Comparison of ENCODE assay signal across 1 cellular context in genomic region chr12:105107497-105108371, GRCh38.
TF ChIP-seq lines count a peak whose summit lies in the region.

A gene with protein sequence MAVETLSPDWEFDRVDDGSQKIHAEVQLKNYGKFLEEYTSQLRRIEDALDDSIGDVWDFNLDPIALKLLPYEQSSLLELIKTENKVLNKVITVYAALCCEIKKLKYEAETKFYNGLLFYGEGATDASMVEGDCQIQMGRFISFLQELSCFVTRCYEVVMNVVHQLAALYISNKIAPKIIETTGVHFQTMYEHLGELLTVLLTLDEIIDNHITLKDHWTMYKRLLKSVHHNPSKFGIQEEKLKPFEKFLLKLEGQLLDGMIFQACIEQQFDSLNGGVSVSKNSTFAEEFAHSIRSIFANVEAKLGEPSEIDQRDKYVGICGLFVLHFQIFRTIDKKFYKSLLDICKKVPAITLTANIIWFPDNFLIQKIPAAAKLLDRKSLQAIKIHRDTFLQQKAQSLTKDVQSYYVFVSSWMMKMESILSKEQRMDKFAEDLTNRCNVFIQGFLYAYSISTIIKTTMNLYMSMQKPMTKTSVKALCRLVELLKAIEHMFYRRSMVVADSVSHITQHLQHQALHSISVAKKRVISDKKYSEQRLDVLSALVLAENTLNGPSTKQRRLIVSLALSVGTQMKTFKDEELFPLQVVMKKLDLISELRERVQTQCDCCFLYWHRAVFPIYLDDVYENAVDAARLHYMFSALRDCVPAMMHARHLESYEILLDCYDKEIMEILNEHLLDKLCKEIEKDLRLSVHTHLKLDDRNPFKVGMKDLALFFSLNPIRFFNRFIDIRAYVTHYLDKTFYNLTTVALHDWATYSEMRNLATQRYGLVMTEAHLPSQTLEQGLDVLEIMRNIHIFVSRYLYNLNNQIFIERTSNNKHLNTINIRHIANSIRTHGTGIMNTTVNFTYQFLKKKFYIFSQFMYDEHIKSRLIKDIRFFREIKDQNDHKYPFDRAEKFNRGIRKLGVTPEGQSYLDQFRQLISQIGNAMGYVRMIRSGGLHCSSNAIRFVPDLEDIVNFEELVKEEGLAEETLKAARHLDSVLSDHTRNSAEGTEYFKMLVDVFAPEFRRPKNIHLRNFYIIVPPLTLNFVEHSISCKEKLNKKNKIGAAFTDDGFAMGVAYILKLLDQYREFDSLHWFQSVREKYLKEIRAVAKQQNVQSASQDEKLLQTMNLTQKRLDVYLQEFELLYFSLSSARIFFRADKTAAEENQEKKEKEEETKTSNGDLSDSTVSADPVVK (plus strand): TSS chr12:105107731. CDS start chr12:105107801, 70 bp downstream.

TF ChIP-seq in HepG2, 621 proteins besides CTCF, POLR2A, EP300 and RAD21 (continued from another document and continues in another):
- TF ChIP-seq ZBTB46 (CRISPR knock-in tag; IDR thresholded peaks at IDR 0.05; ENCODE audit: borderline replicate concordance): 0 out of 2 replicates have a peak, but pooled peaks have one; percentile 77
- TF ChIP-seq SETDB1 (CRISPR knock-in tag; IDR thresholded peaks at IDR 0.05; ENCODE audit: borderline replicate concordance): no peak
- TF ChIP-seq, protein P1, sequence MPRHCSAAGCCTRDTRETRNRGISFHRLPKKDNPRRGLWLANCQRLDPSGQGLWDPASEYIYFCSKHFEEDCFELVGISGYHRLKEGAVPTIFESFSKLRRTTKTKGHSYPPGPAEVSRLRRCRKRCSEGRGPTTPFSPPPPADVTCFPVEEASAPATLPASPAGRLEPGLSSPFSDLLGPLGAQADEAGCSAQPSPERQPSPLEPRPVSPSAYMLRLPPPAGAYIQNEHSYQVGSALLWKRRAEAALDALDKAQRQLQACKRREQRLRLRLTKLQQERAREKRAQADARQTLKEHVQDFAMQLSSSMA (CRISPR knock-in tag; IDR thresholded peaks at IDR 0.05): peak; percentile 78; the same call in 1 of the 2 replicates
- TF ChIP-seq SMARCC2 (IDR thresholded peaks at IDR 0.05): no peak
- TF ChIP-seq ZNF264 (CRISPR knock-in tag; IDR thresholded peaks at IDR 0.05): peak; percentile 65; the same call in 1 of the 2 replicates
- peak; percentile 57; the same call in 1 of the 2 replicates for TF ChIP-seq NCOA2 (CRISPR knock-in tag; IDR thresholded peaks at IDR 0.05)
- TF ChIP-seq ZNF329 (CRISPR knock-in tag; IDR thresholded peaks at IDR 0.05; ENCODE audit: low read depth): peak; percentile 86
- no peak for TF ChIP-seq XBP1 (CRISPR knock-in tag; IDR thresholded peaks at IDR 0.05)
- TF ChIP-seq ZBTB25 (CRISPR knock-in tag; IDR thresholded peaks at IDR 0.05): peak; percentile 52; the same call in 1 of the 2 replicates
- TF ChIP-seq POGK (CRISPR knock-in tag; conservative IDR thresholded peaks at IDR 0.05): peak; percentile 78
- no peak for TF ChIP-seq ZNF468 (CRISPR knock-in tag; IDR thresholded peaks at IDR 0.05)
- no peak for TF ChIP-seq NFE2 (CRISPR knock-in tag; IDR thresholded peaks at IDR 0.05)
- no peak for TF ChIP-seq ZFP36L2 (CRISPR knock-in tag; IDR thresholded peaks at IDR 0.05)
- no peak for TF ChIP-seq ZKSCAN1 (IDR thresholded peaks at IDR 0.05; ENCODE audit: low read length)
- TF ChIP-seq, protein P2, sequence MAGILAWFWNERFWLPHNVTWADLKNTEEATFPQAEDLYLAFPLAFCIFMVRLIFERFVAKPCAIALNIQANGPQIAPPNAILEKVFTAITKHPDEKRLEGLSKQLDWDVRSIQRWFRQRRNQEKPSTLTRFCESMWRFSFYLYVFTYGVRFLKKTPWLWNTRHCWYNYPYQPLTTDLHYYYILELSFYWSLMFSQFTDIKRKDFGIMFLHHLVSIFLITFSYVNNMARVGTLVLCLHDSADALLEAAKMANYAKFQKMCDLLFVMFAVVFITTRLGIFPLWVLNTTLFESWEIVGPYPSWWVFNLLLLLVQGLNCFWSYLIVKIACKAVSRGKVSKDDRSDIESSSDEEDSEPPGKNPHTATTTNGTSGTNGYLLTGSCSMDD (CRISPR knock-in tag; IDR thresholded peaks at IDR 0.05): no peak
- TF ChIP-seq, protein P3, sequence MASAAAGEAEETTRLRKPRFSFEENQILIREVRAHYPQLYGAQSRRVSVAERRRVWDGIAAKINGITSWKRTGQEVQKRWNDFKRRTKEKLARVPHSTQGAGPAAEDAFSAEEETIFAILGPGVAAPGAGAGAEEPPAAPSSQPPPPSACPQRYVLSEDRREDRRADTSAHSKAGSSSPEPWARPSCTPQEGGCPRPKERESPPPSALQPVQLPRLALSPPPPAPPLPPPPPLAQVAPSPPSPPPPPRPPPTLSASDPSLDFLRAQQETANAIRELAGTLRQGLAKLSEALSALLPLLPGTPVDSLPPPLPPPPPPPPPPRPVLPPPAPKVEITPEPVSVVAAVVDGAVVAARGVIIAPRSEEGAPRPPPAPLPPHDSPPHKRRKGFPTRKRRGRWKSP (CRISPR knock-in tag; IDR thresholded peaks at IDR 0.05): 0 out of 2 replicates have a peak, but pooled peaks have one; percentile 56
- TF ChIP-seq, protein P4, sequence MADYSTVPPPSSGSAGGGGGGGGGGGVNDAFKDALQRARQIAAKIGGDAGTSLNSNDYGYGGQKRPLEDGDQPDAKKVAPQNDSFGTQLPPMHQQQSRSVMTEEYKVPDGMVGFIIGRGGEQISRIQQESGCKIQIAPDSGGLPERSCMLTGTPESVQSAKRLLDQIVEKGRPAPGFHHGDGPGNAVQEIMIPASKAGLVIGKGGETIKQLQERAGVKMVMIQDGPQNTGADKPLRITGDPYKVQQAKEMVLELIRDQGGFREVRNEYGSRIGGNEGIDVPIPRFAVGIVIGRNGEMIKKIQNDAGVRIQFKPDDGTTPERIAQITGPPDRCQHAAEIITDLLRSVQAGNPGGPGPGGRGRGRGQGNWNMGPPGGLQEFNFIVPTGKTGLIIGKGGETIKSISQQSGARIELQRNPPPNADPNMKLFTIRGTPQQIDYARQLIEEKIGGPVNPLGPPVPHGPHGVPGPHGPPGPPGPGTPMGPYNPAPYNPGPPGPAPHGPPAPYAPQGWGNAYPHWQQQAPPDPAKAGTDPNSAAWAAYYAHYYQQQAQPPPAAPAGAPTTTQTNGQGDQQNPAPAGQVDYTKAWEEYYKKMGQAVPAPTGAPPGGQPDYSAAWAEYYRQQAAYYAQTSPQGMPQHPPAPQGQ (CRISPR knock-in tag; IDR thresholded peaks at IDR 0.05; ENCODE audit: borderline replicate concordance): no peak
- TF ChIP-seq DMAP1 (CRISPR knock-in tag; IDR thresholded peaks at IDR 0.05): peak; percentile 73; the same call in 1 of the 2 replicates
- TF ChIP-seq ZSCAN21 (CRISPR knock-in tag; IDR thresholded peaks at IDR 0.05; ENCODE audit: borderline replicate concordance): peak; percentile 94
- 0 out of 2 replicates have a peak, but pooled peaks have one; percentile 66 for TF ChIP-seq ZSCAN22 (CRISPR knock-in tag; IDR thresholded peaks at IDR 0.05)
- TF ChIP-seq ZNF230 (CRISPR knock-in tag; IDR thresholded peaks at IDR 0.05): peak; percentile 95; the same call in 1 of the 2 replicates
- no peak for TF ChIP-seq CBX2 (IDR thresholded peaks at IDR 0.05; ENCODE audit: low read depth, low read length)
- TF ChIP-seq CBX2 (CRISPR knock-in tag; IDR thresholded peaks at IDR 0.05; ENCODE audit: low read depth): no peak
- 0 out of 2 replicates have a peak, but pooled peaks have one; percentile 12 for TF ChIP-seq ZNF281 (CRISPR knock-in tag; IDR thresholded peaks at IDR 0.05; ENCODE audit: borderline replicate concordance)
- TF ChIP-seq, protein P5, sequence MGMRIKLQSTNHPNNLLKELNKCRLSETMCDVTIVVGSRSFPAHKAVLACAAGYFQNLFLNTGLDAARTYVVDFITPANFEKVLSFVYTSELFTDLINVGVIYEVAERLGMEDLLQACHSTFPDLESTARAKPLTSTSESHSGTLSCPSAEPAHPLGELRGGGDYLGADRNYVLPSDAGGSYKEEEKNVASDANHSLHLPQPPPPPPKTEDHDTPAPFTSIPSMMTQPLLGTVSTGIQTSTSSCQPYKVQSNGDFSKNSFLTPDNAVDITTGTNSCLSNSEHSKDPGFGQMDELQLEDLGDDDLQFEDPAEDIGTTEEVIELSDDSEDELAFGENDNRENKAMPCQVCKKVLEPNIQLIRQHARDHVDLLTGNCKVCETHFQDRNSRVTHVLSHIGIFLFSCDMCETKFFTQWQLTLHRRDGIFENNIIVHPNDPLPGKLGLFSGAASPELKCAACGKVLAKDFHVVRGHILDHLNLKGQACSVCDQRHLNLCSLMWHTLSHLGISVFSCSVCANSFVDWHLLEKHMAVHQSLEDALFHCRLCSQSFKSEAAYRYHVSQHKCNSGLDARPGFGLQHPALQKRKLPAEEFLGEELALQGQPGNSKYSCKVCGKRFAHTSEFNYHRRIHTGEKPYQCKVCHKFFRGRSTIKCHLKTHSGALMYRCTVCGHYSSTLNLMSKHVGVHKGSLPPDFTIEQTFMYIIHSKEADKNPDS (CRISPR knock-in tag; IDR thresholded peaks at IDR 0.05): no peak
- peak; percentile 62 for TF ChIP-seq RXRB (CRISPR knock-in tag; IDR thresholded peaks at IDR 0.05; ENCODE audit: borderline replicate concordance)
- TF ChIP-seq ZNF337 (CRISPR knock-in tag; IDR thresholded peaks at IDR 0.05; ENCODE audit: borderline replicate concordance, low read depth): peak; percentile 31; the same call in 1 of the 2 replicates
- peak; percentile 47 for TF ChIP-seq XRCC5 (optimal IDR thresholded peaks at IDR 0.05; ENCODE audit: low read length)
- TF ChIP-seq FOXA1 (IDR thresholded peaks at IDR 0.05): no peak
- TF ChIP-seq FOXA1 (CRISPR knock-in tag; IDR thresholded peaks at IDR 0.05): no peak; the same call in 1 of the 2 replicates
- TF ChIP-seq, protein P6, sequence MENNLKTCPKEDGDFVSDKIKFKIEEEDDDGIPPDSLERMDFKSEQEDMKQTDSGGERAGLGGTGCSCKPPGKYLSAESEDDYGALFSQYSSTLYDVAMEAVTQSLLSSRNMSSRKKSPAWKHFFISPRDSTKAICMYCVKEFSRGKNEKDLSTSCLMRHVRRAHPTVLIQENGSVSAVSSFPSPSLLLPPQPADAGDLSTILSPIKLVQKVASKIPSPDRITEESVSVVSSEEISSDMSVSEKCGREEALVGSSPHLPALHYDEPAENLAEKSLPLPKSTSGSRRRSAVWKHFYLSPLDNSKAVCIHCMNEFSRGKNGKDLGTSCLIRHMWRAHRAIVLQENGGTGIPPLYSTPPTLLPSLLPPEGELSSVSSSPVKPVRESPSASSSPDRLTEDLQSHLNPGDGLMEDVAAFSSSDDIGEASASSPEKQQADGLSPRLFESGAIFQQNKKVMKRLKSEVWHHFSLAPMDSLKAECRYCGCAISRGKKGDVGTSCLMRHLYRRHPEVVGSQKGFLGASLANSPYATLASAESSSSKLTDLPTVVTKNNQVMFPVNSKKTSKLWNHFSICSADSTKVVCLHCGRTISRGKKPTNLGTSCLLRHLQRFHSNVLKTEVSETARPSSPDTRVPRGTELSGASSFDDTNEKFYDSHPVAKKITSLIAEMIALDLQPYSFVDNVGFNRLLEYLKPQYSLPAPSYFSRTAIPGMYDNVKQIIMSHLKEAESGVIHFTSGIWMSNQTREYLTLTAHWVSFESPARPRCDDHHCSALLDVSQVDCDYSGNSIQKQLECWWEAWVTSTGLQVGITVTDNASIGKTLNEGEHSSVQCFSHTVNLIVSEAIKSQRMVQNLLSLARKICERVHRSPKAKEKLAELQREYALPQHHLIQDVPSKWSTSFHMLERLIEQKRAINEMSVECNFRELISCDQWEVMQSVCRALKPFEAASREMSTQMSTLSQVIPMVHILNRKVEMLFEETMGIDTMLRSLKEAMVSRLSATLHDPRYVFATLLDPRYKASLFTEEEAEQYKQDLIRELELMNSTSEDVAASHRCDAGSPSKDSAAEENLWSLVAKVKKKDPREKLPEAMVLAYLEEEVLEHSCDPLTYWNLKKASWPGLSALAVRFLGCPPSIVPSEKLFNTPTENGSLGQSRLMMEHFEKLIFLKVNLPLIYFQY (CRISPR knock-in tag; IDR thresholded peaks at IDR 0.05; ENCODE audit: borderline replicate concordance): no peak
- TF ChIP-seq KDM1A (CRISPR knock-in tag; IDR thresholded peaks at IDR 0.05): no peak
